Comparison of ENCODE assay signal across 18 cellular contexts in the genomic region with DNA sequence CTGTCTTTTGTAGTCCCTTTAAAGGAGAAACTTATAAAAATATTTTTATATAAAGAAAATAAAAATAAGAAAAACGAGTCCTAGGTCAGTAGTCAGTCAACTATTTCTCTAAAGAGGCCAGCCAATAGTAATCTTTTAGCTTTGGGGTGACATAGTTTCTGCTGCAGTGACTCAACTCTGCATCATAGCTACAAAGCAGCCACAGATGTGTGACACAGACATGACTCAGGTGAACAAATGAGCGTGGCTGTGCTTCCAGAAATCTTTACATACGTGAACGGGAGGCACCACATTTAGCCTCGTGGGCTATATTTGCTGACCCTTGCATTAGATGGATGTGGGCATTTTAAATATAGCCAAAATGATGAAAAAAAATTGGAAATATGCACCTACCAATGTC.
DNase-seq lines count a peak whose midpoint lies in the region; ATAC-seq, FAIRE-seq and TF ChIP-seq lines count a peak whose summit lies in the region.
"Had no signal": no experiment of that assay in that cellular context is flagged by ENCODE, and none has a peak within 500 bp of the region (broad histone marks: within the 10 kb centered on the region; RNA-seq: fewer than 3 reads in every experiment).

No MANE protein-coding gene starts in this region.

- H3K4me1 Mint-ChIP-seq in stimulated activated memory B cell treated with anti-CD40 and anti-IgM and Interleukin-4, amounts not matched to agents 10 μg/mL and 1 μg/mL and 100 μg/mL, for 72 hours = no peaks in the 10 kb centered on the region

- ATAC-seq in A549 = peak in 1 of 2 experiments; percentile 47; a peak in 1 of 6 replicates
- ATAC-seq in stimulated activated memory B cell treated with anti-CD40 and anti-IgM and Interleukin-4, amounts not matched to agents 10 μg/mL and 1 μg/mL and 100 μg/mL, for 72 hours = no peak
- ATAC-seq: left lung had no signal

- TF ChIP-seq CTCF in A549 (IDR thresholded peaks at IDR 0.05) = no peak
- no peak for TF ChIP-seq CTCF in epithelial cell of proximal tubule (conservative IDR thresholded peaks at IDR 0.05; ENCODE audit: low read depth, low read length)

- POLR2A ChIA-PET in A549 (lab: Yijun Ruan, JAX) = no interaction called here

- no peak overlapping the region for H3K4me2 ChIP-seq in A549
- H3K4me2 ChIP-seq: hepatocyte had no signal

- 0% methylated on average over 5 of the region's 5 CpGs for WGBS in A549 (ENCODE audit: missing lambda C conversion rate)

- CTCF ChIA-PET in A549 (lab: Yijun Ruan, JAX) = no interaction called here

- peaks cover 3% of the 10 kb centered on the region for H3K9me3 Mint-ChIP-seq in stimulated activated memory B cell treated with anti-CD40 and anti-IgM and Interleukin-4, amounts not matched to agents 10 μg/mL and 1 μg/mL and 100 μg/mL, for 72 hours

- H3K27me3 Mint-ChIP-seq in stimulated activated memory B cell treated with anti-CD40 and anti-IgM and Interleukin-4, amounts not matched to agents 10 μg/mL and 1 μg/mL and 100 μg/mL, for 72 hours = no peaks in the 10 kb centered on the region

- H3K27ac ChIP-seq in A549 = no peak overlapping the region
- H3K27ac ChIP-seq: hepatocyte, left lung, parathyroid adenoma, VCaP had no signal

- H3K4me1 ChIP-seq in A549 = no peaks in the 10 kb centered on the region
- H3K4me1 ChIP-seq: left lung, parathyroid adenoma had no signal

- H3K27ac Mint-ChIP-seq in stimulated activated memory B cell treated with anti-CD40 and anti-IgM and Interleukin-4, amounts not matched to agents 10 μg/mL and 1 μg/mL and 100 μg/mL, for 72 hours = no peak overlapping the region

- no peak for TF ChIP-seq EP300 in A549 (IDR thresholded peaks at IDR 0.05)

- TF ChIP-seq RAD21 in A549 (conservative IDR thresholded peaks at IDR 0.05 in 1 of 2, IDR thresholded peaks at IDR 0.05 in 1 of 2) = no peak

- no peak for FAIRE-seq in A549 (lab: Jason Lieb, UNC)
- FAIRE-seq in H54 (lab: Jason Lieb, UNC) = no peak

- no peak overlapping the region for H3K4me3 Mint-ChIP-seq in stimulated activated memory B cell treated with anti-CD40 and anti-IgM and Interleukin-4, amounts not matched to agents 10 μg/mL and 1 μg/mL and 100 μg/mL, for 72 hours

- no peak overlapping the region for H3K4me3 ChIP-seq in A549
- no peak overlapping the region for H3K4me3 ChIP-seq in epithelial cell of proximal tubule (ENCODE audit: low read depth, low read length)
- H3K4me3 ChIP-seq: hepatocyte, left lung had no signal

- H3K9me3 ChIP-seq in A549 = no peaks in the 10 kb centered on the region
- H3K9me3 ChIP-seq: left lung had no signal

- TF ChIP-seq POLR2A in A549 (IDR thresholded peaks at IDR 0.05; ENCODE audit: low read length) = no peak
- no peak for TF ChIP-seq POLR2A in H54 (IDR thresholded peaks at IDR 0.05; ENCODE audit: low read depth, low read length)

- DNase-seq in A549 (ENCODE audit: low read depth in 1 of 2, low spot score in 1 of 2) = peak in 1 of 2 experiments; percentile 18
- peak; percentile 4 for DNase-seq in H54 (ENCODE audit: insufficient read length, low spot score)
- DNase-seq in RKO (ENCODE audit: low spot score) = peak; percentile 86
- DNase-seq in epithelial cell of proximal tubule (ENCODE audit: low read depth) = peak; percentile 3
- no peak for DNase-seq in cortex of kidney (lab: John Stamatoyannopoulos, UW)
- no peak for DNase-seq in NCI-H2107 (lab: John Stamatoyannopoulos, UW)
- DNase-seq in NOMO-1 treated with dmso at 0.1 percent for 144 hours (lab: John Stamatoyannopoulos, UW; ENCODE audit: unreplicated experiment) = no peak
- DNase-seq: activated CD8-positive, alpha-beta memory T cell treated with anti-CD3 and anti-CD28 coated beads, Interleukin-2, amount 50 U/mL, for 4 hours; DMS79 treated with DMSO at 0.1 percent for 48 hours; erythroblast; left lung; NCI-H1930; NCI-H748 treated with DMSO at 0.1 percent for 48 hours; stimulated activated CD4-positive, alpha-beta T cell treated with anti-CD3 and anti-CD28 coated beads, Interleukin-12 subunit alpha, Interleukin-12 subunit beta, amount 100 ng/mL, for 4 hours had no signal

- no peaks in the 10 kb centered on the region for H3K36me3 Mint-ChIP-seq in stimulated activated memory B cell treated with anti-CD40 and anti-IgM and Interleukin-4, amounts not matched to agents 10 μg/mL and 1 μg/mL and 100 μg/mL, for 72 hours

TF ChIP-seq in A549, 52 proteins besides CTCF, POLR2A, EP300 and RAD21:
- TF ChIP-seq HOXA7 (CRISPR knock-in tag; IDR thresholded peaks at IDR 0.05) = no peak
- no peak for TF ChIP-seq FOSL2 (IDR thresholded peaks at IDR 0.05)
- peak; percentile 27; the same call in 1 of the 2 replicates for TF ChIP-seq FOSL2 (CRISPR knock-in tag; IDR thresholded peaks at IDR 0.05)

Comparison
In these comparisons a context has a peak if more than half of its experiments do, and no peak if none do; other contexts are left out.
1. DNase-seq: peak in H54 (single experiment), RKO (single experiment) and epithelial cell of proximal tubule (single experiment); none in cortex of kidney (single experiment), NCI-H2107 (single experiment) and NOMO-1 treated with dmso at 0.1 percent for 144 hours (single experiment).